Comparison of ENCODE assay signal across 8 cellular contexts in the genomic region with DNA sequence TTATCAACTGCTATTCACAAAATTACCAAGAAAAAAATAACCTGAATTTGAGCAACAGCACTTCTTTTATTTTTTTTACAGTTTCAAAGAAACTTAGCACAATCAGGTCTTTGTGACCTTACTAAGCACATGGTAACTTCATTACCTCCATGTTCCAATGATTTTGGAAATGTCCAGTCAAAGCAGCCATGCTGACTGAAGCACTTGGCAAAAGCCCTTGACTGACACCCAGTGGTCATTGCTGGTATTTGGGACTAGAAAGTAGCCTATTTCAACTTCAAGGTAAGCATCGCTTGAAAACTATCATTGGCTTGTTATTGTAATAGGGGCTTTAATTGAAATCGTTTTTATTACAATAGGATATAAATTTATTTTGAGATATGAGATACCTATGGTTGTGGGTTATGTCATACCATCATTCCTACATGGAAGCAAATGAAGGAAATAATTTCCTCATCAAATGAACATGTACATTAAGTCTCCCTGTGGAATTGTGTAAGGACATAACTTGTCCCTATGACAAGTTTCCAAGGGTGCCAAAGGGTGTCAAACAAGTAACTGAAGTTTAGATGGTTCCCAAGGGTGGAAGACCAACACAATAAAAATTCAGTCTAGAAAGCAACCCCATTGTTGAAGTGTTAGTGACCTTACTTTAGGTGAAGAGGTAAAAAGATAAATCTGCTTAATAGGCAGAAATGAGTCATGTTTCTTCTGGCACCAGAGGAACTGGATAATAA. TPM values are rescaled to one million over a fixed set of nuclear protein-coding genes. Genes with fewer than 3 reads are reported as not detected.
DNase-seq lines count a peak whose midpoint lies in the region; ATAC-seq, FAIRE-seq and TF ChIP-seq lines count a peak whose summit lies in the region.

No MANE protein-coding gene starts in this region.

- H3K4me3 ChIP-seq in mesendoderm (ENCODE audit: low read length), result no peak overlapping the region
- H3K4me3 ChIP-seq in thoracic aorta, result no peak overlapping the region

- FAIRE-seq in TTC549 (lab: Jason Lieb, UNC), result peak; percentile 79

- in situ Hi-C loops in GM13977 (cut with MboI; ENCODE audit: low pct_unique_long_range_greater_than_20kb, low sequenced_read_pairs, unreplicated experiment), result no loop called here

- no peak overlapping the region for H3K27ac ChIP-seq in mesendoderm (ENCODE audit: low read depth, low read length)
- H3K27ac ChIP-seq in thoracic aorta, result no peak overlapping the region

- H3K4me1 ChIP-seq in mesendoderm (ENCODE audit: control insufficient read depth, low read depth, low read length), result no peaks in the 10 kb centered on the region
- H3K4me1 ChIP-seq in thoracic aorta (ENCODE audit: control insufficient read depth in 1 of 2, low read depth in 2 of 2), result no peaks in the 10 kb centered on the region

- H3K4me2 ChIP-seq in mesendoderm (ENCODE audit: low read length), result no peak overlapping the region

- H2BK15ac ChIP-seq in mesendoderm (replicated peaks; ENCODE audit: low read depth), result no peak overlapping the region

- H3K18ac ChIP-seq in mesendoderm (ENCODE audit: low read length), result no peak overlapping the region

- no CpG with 5 or more reads among the region's 2 CpGs for WGBS in mesendoderm (ENCODE audit: extremely low coverage, insufficient coverage, low lambda C conversion rate)

- no peak overlapping the region for H3K4ac ChIP-seq in mesendoderm (ENCODE audit: low read depth, low read length)

- TF ChIP-seq CTCF in GM13977 (IDR thresholded peaks at IDR 0.05; ENCODE audit: extremely low read depth, insufficient read depth, missing control alignments), result peak; percentile 95
- peak; percentile 59 for TF ChIP-seq CTCF in thoracic aorta (IDR thresholded peaks at IDR 0.05)

- no peaks in the 10 kb centered on the region for H3K79me1 ChIP-seq in mesendoderm (ENCODE audit: low read length)

- H3K36me3 ChIP-seq in mesendoderm (ENCODE audit: control insufficient read depth, insufficient read depth, low read length) (no peaks in the 10 kb centered on the region), thoracic aorta (no peaks in the 10 kb centered on the region)

- no peaks in the 10 kb centered on the region for H3K79me2 ChIP-seq in mesendoderm (ENCODE audit: control insufficient read depth, insufficient read depth, low read length)

- H4K8ac ChIP-seq in mesendoderm (ENCODE audit: low read depth, low read length), result no peak overlapping the region

- no peak overlapping the region for H2BK120ac ChIP-seq in mesendoderm (ENCODE audit: low read depth, low read length)

- DNase-seq in AG08396 (ENCODE audit: low spot score) (peak; percentile 48), GM13977 (ENCODE audit: low spot score) (peak; percentile 25), NAMALWA (ENCODE audit: low spot score) (peak; percentile 61), mesendoderm (peak; percentile 65), thoracic aorta (ENCODE audit: low spot score) (no peak)
- peak; percentile 1 for DNase-seq in effector CD4-positive, alpha-beta T cell

- no peak overlapping the region for H4K5ac ChIP-seq in mesendoderm (ENCODE audit: low read length)

- H3K9ac ChIP-seq in mesendoderm (ENCODE audit: low read length), result no peak overlapping the region

- H2BK5ac ChIP-seq in mesendoderm (ENCODE audit: low read length), result no peak overlapping the region

- no peaks in the 10 kb centered on the region for H3K9me3 ChIP-seq in thoracic aorta

- ATAC-seq in HG02678 (IDR thresholded peaks at IDR 0.05; ENCODE audit: unreplicated experiment) (peak; percentile 89), thoracic aorta (ENCODE audit: insufficient number of reproducible peaks, low FRiP score, low read depth) (no peak)

- H3K56ac ChIP-seq in mesendoderm (ENCODE audit: low read length), result no peak overlapping the region

- H3K27me3 ChIP-seq in mesendoderm (ENCODE audit: insufficient read depth, low read length, poor library complexity) (no peaks in the 10 kb centered on the region), thoracic aorta (replicated peaks; ENCODE audit: insufficient read depth) (no peaks in the 10 kb centered on the region)

- H2AK5ac ChIP-seq in mesendoderm (ENCODE audit: low read length), result no peak overlapping the region

- H3K23ac ChIP-seq in mesendoderm (ENCODE audit: low read length), result no peak overlapping the region

RNA-seq across cellular contexts. Expression of a gene that starts 15.2 kb away (rescaled TPM):
- not detected for polyA plus RNA-seq in mesendoderm (2013, experiment 1 of 2)
- polyA plus RNA-seq in mesendoderm (2013, experiment 2 of 2), result not detected
- total RNA-seq in thoracic aorta, result 1 to 10 TPM in 1 of 2 donors, not detected in 1; 4.3 TPM
